Comparison of ENCODE assay signal across 8 cellular contexts in genomic region chr10:84429926-84430520, GRCh38.
DNase-seq lines count a peak whose midpoint lies in the region; ATAC-seq, FAIRE-seq and TF ChIP-seq lines count a peak whose summit lies in the region.

No MANE protein-coding gene starts in this region.

- H3K9ac ChIP-seq in astrocyte (ENCODE audit: low read length) (no peak overlapping the region), iPS-20b (ENCODE audit: low read depth, low read length) (no peak overlapping the region)

- H3K27me3 Mint-ChIP-seq in T-helper 17 cell: no peaks in the 10 kb centered on the region
- H3K27me3 Mint-ChIP-seq in astrocyte (ENCODE audit: low read depth, unreplicated experiment): no peaks in the 10 kb centered on the region

- H3K4me3 ChIP-seq in astrocyte (ENCODE audit: insufficient read depth, low read depth, low read length) (no peak overlapping the region), iPS-20b (ENCODE audit: low read length) (no peak overlapping the region), vagina (no peak overlapping the region)

- TF ChIP-seq POLR2A in vagina (IDR thresholded peaks at IDR 0.05): no peak

- H3K27me3 ChIP-seq in astrocyte (ENCODE audit: insufficient read depth, low read length) (no peaks in the 10 kb centered on the region), iPS-20b (ENCODE audit: insufficient read depth, low read length) (no peaks in the 10 kb centered on the region), vagina (no peaks in the 10 kb centered on the region)

- H3K36me3 Mint-ChIP-seq in T-helper 17 cell (ENCODE audit: low read depth) (peaks cover 16% of the 10 kb centered on the region), astrocyte (ENCODE audit: low read depth, unreplicated experiment) (peaks cover 3% of the 10 kb centered on the region)

- H3K9me3 Mint-ChIP-seq in astrocyte (ENCODE audit: unreplicated experiment): no peaks in the 10 kb centered on the region

- H3K4me1 ChIP-seq in astrocyte (ENCODE audit: insufficient read depth, low read length) (peaks cover 14% of the 10 kb centered on the region), iPS-20b (ENCODE audit: insufficient read depth, low read length) (no peaks in the 10 kb centered on the region; the same call in 1 of the 2 replicates), vagina (peaks cover 30% of the 10 kb centered on the region)

- FAIRE-seq in G401.6 (lab: Jason Lieb, UNC): peak; percentile 84
- no peak for FAIRE-seq in HTR-8/SVneo (lab: Jason Lieb, UNC)
- no peak for FAIRE-seq in astrocyte (lab: Jason Lieb, UNC)

- H3K4me2 ChIP-seq in astrocyte (ENCODE audit: low read length): no peak overlapping the region

- peaks cover 87% of the 10 kb centered on the region for H3K79me2 ChIP-seq in astrocyte (ENCODE audit: insufficient read depth, low read length)

- H3K4me3 Mint-ChIP-seq in T-helper 17 cell: peak overlapping the region; percentile 31
- no peak overlapping the region for H3K4me3 Mint-ChIP-seq in astrocyte (ENCODE audit: unreplicated experiment)

- H3K9me3 ChIP-seq in T-helper 17 cell (ENCODE audit: control insufficient read depth, low read length, poor library complexity, severe bottlenecking) (no peaks in the 10 kb centered on the region), astrocyte (ENCODE audit: insufficient read depth, low read depth, low read length) (no peaks in the 10 kb centered on the region), iPS-20b (ENCODE audit: insufficient read depth, low read depth, low read length) (no peaks in the 10 kb centered on the region), vagina (no peaks in the 10 kb centered on the region)

- H3K27ac ChIP-seq in astrocyte (ENCODE audit: low read depth, low read length) (no peak overlapping the region), iPS-20b (ENCODE audit: low read length) (peak overlapping the region; percentile 1), vagina (no peak overlapping the region)

- intact Hi-C loops in vagina (cut with DNase I): no loop called here

- H2AFZ ChIP-seq in astrocyte (ENCODE audit: low read depth, low read length): no peak overlapping the region

- H3K36me3 ChIP-seq in astrocyte (ENCODE audit: insufficient read depth, low read length): no peaks in the 10 kb centered on the region
- no peaks in the 10 kb centered on the region for H3K36me3 ChIP-seq in iPS-20b (ENCODE audit: insufficient read depth, low read depth, low read length)
- H3K36me3 ChIP-seq in vagina: no peaks in the 10 kb centered on the region

- TF ChIP-seq CTCF in astrocyte (IDR thresholded peaks at IDR 0.05; ENCODE audit: insufficient read depth, low read depth, low read length) (peak; percentile 71), vagina (IDR thresholded peaks at IDR 0.05) (no peak)

- H4K20me1 ChIP-seq in astrocyte (ENCODE audit: insufficient read depth, low read length): peaks cover 22% of the 10 kb centered on the region

- H3K4me1 Mint-ChIP-seq in T-helper 17 cell (peaks cover 44% of the 10 kb centered on the region), astrocyte (ENCODE audit: low read depth, unreplicated experiment) (peaks cover 46% of the 10 kb centered on the region)

- H3K27ac Mint-ChIP-seq in T-helper 17 cell: peak overlapping the region; percentile 49
- H3K27ac Mint-ChIP-seq in astrocyte (ENCODE audit: unreplicated experiment): no peak overlapping the region

- DNase-seq in HTR-8/SVneo (ENCODE audit: insufficient read length, low spot score) (peak; percentile 18), T-helper 17 cell (peak; percentile 41 to 57 (median 42)), astrocyte (ENCODE audit: low read depth) (no peak), vagina (ENCODE audit: extremely low spot score in 2 of 2) (no peak)
- DNase-seq in stimulated activated CD4-positive, alpha-beta T cell treated with anti-CD3 and anti-CD28 coated beads, Interleukin-2, amount 100 ng/mL, for 4 hours (ENCODE audit: low read depth): peak; percentile 41

- ATAC-seq in GM21529 (IDR thresholded peaks at IDR 0.05; ENCODE audit: unreplicated experiment) (peak; percentile 98), T-helper 17 cell (peak; percentile 95)

Comparison
In these comparisons a context has a peak if more than half of its experiments do, and no peak if none do; other contexts are left out.
1. DNase-seq: peak in HTR-8/SVneo (single experiment), T-helper 17 cell (3 of 3) and stimulated activated CD4-positive, alpha-beta T cell treated with anti-CD3 and anti-CD28 coated beads, Interleukin-2, amount 100 ng/mL, for 4 hours (single experiment); none in astrocyte (single experiment) and vagina (0 of 2).